In the genomic region with DNA sequence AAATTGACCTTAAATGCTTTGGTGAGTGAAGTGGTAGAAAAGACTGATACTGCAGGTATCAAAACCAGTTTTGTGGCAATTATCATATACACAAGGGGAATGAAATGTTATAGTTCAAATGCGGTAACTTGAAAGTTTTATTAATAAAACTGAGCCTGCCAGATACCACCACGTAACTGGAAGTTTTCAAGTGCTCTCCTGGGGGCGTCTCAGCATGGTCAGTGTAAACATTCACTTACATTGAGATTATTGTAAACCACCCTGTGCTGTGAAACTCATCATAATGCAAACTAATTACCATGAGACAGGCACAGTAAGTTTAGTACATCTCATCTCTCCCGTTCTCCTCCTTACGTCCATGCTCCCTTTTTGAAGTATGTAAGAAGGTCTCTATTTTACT, we compare ENCODE assay signal across 22 cellular contexts.
"Had no signal": no experiment of that assay in that cellular context is flagged by ENCODE, and none has a peak within 500 bp of the region (broad histone marks: within the 10 kb centered on the region; RNA-seq: fewer than 3 reads in every experiment).

No MANE protein-coding gene starts in this region.

- ATAC-seq: esophagus mucosa; left lung; lower lobe of right lung; psoas muscle; right lobe of liver; stimulated activated naive B cell treated with anti-CD40 and anti-IgM and Interleukin-4, amounts not matched to agents 10 μg/mL and 1 μg/mL and 100 μg/mL, for 72 hours; stimulated activated naive CD8-positive, alpha-beta T cell treated with anti-CD3 and anti-CD28 coated beads, Interleukin-15, amount 100 ng/mL, for 72 hours had no signal

- H3K36me3 Mint-ChIP-seq: immature natural killer cell; memory B cell; naive B cell; stimulated activated naive B cell treated with anti-CD40 and anti-IgM and Interleukin-4, amounts not matched to agents 10 μg/mL and 1 μg/mL and 100 μg/mL, for 72 hours had no signal

- FAIRE-seq: endometrium had no signal

- H3K27ac Mint-ChIP-seq: immature natural killer cell; memory B cell; naive B cell; nephron; stimulated activated naive B cell treated with anti-CD40 and anti-IgM and Interleukin-4, amounts not matched to agents 10 μg/mL and 1 μg/mL and 100 μg/mL, for 72 hours; stimulated activated naive CD8-positive, alpha-beta T cell treated with anti-CD3 and anti-CD28 coated beads, Interleukin-15, amount 100 ng/mL, for 72 hours had no signal

- H3K4me3 ChIP-seq: left lung, lower lobe of right lung, psoas muscle, right lobe of liver, spleen, testis, tibial nerve had no signal

- H3K9me3 Mint-ChIP-seq: memory B cell, nephron had no signal

- H3K4me1 ChIP-seq: left lung, psoas muscle, right lobe of liver, testis had no signal

- H3K4me3 Mint-ChIP-seq: immature natural killer cell; memory B cell; naive B cell; nephron; stimulated activated naive B cell treated with anti-CD40 and anti-IgM and Interleukin-4, amounts not matched to agents 10 μg/mL and 1 μg/mL and 100 μg/mL, for 72 hours; stimulated activated naive CD8-positive, alpha-beta T cell treated with anti-CD3 and anti-CD28 coated beads, Interleukin-15, amount 100 ng/mL, for 72 hours had no signal

- H3K36me3 ChIP-seq: left lung, lower lobe of right lung, right lobe of liver, spleen, tibial nerve had no signal

- DNase-seq: cortex of kidney; dorsolateral prefrontal cortex; effector CD8-positive, alpha-beta T cell; immature natural killer cell; left lung; lower lobe of right lung; naive B cell; psoas muscle; retina; right lobe of liver; spleen; stimulated activated CD4-positive, alpha-beta T cell treated with anti-CD3 and anti-CD28 coated beads, Interleukin-15, amount 100 ng/mL, for 24 hours; stimulated activated CD4-positive, alpha-beta T cell treated with anti-CD3 and anti-CD28 coated beads, Interleukin-1b, Interleukin-23, amount 100 ng/mL, for 48 hours; stimulated activated CD4-positive, alpha-beta T cell treated with anti-CD3 and anti-CD28 coated beads, Interleukin-4, amount 100 ng/mL, for 24 hours; stimulated activated naive B cell treated with anti-CD40 and anti-IgM and Interleukin-4, amounts not matched to agents 10 μg/mL and 1 μg/mL and 100 μg/mL, for 72 hours; stimulated activated naive CD8-positive, alpha-beta T cell treated with anti-CD3 and anti-CD28 coated beads, Interleukin-15, amount 100 ng/mL, for 72 hours; testis had no signal

- H3K27me3 Mint-ChIP-seq: memory B cell; stimulated activated naive B cell treated with anti-CD40 and anti-IgM and Interleukin-4, amounts not matched to agents 10 μg/mL and 1 μg/mL and 100 μg/mL, for 72 hours had no signal

- H3K9me3 ChIP-seq: left lung, lower lobe of right lung, psoas muscle, right lobe of liver, spleen, testis, tibial nerve had no signal

- H3K27me3 ChIP-seq: dorsolateral prefrontal cortex, left lung, right lobe of liver, spleen, testis, tibial nerve had no signal

- H3K27ac ChIP-seq: left lung, lower lobe of right lung, psoas muscle, right lobe of liver, testis had no signal

- H3K4me1 Mint-ChIP-seq: immature natural killer cell; memory B cell; naive B cell; stimulated activated naive B cell treated with anti-CD40 and anti-IgM and Interleukin-4, amounts not matched to agents 10 μg/mL and 1 μg/mL and 100 μg/mL, for 72 hours; stimulated activated naive CD8-positive, alpha-beta T cell treated with anti-CD3 and anti-CD28 coated beads, Interleukin-15, amount 100 ng/mL, for 72 hours had no signal
